Comparison of ENCODE assay signal across 8 cellular contexts in genomic region chr9:79470957-79471356, GRCh38.
"Had no signal": no experiment of that assay in that cellular context is flagged by ENCODE, and none has a peak within 500 bp of the region (broad histone marks: within the 10 kb centered on the region; RNA-seq: fewer than 3 reads in every experiment).

No MANE protein-coding gene starts in this region.

- H3K9me3 ChIP-seq: adrenal gland, mucosa of descending colon, right atrium auricular region, suprapubic skin, transverse colon, uterus had no signal

- ATAC-seq: activated naive CD4-positive, alpha-beta T cell treated with anti-CD3 and anti-CD28 coated beads, Interleukin-2, amount 50 U/mL, for 72 hours had no signal

- H3K4me3 ChIP-seq: adrenal gland, mucosa of descending colon, right atrium auricular region, suprapubic skin, transverse colon, uterus had no signal

- H3K27me3 ChIP-seq: adrenal gland, right atrium auricular region, suprapubic skin, transverse colon, uterus had no signal

- H3K36me3 ChIP-seq: adrenal gland, right atrium auricular region, suprapubic skin, transverse colon, uterus had no signal

- DNase-seq: naive B cell had no signal

- H3K27ac ChIP-seq: adrenal gland, right atrium auricular region, suprapubic skin, transverse colon, uterus had no signal

- H3K4me1 ChIP-seq: adrenal gland, right atrium auricular region, transverse colon, uterus had no signal
